Comparison of ENCODE assay signal across 2 cellular contexts in the genomic region with DNA sequence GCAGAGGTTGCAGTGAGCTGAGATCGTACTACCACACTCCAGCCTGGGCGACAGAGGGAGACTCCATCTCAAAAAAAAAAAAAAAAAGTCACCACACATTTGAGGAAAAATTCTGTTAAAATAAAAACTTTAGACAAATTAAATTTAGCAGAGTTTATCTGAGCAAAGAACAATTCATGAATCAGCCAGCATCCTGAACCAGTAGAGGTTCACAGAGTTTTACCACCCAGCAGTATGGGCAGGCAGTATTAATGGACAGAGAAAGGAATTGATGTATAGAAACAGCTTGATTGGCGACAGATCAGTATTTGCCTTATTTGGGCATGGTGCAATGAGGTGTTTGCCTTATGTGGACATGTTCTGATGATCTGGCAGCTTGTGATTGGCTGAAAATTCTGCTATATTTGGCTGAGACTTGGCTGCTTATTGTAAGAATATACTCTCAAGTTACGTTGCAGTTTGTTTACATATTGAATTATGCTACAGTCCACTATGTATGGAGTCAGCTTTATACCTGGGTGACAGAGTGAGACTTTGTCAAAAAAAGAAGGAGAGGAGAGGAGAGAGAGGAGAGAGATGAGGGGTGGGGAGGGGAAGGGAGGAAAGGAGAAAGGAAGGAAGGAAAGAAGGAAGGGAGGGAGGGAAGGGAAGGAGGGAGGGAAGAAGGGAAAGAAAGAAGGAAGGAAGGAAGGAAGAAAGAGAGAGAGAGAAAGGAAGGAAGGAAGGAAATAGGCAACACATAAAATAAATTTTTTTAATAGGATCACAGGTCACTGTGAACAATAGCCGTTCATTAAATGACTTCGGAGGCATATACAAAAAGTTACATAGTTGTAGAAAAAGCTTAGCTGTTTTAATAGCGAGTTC.
TF ChIP-seq lines count a peak whose summit lies in the region.

No MANE protein-coding gene starts in this region.

TF ChIP-seq in A549, 52 proteins besides CTCF, POLR2A, EP300 and RAD21:
- TF ChIP-seq RARB (CRISPR knock-in tag; IDR thresholded peaks at IDR 0.05) = no peak
- TF ChIP-seq CHD2 (IDR thresholded peaks at IDR 0.05; ENCODE audit: low read length, partially characterized antibody) = no peak
- TF ChIP-seq ESRRA (IDR thresholded peaks at IDR 0.05; ENCODE audit: borderline replicate concordance, low read length) = no peak
- TF ChIP-seq, protein P1, sequence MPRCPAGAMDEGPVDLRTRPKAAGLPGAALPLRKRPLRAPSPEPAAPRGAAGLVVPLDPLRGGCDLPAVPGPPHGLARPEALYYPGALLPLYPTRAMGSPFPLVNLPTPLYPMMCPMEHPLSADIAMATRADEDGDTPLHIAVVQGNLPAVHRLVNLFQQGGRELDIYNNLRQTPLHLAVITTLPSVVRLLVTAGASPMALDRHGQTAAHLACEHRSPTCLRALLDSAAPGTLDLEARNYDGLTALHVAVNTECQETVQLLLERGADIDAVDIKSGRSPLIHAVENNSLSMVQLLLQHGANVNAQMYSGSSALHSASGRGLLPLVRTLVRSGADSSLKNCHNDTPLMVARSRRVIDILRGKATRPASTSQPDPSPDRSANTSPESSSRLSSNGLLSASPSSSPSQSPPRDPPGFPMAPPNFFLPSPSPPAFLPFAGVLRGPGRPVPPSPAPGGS (IDR thresholded peaks at IDR 0.05) = no peak
- TF ChIP-seq FOSL2 (IDR thresholded peaks at IDR 0.05) = no peak
- TF ChIP-seq FOSL2 (CRISPR knock-in tag; IDR thresholded peaks at IDR 0.05) = 0 out of 2 replicates have a peak, but pooled peaks have one; percentile 2
- no peak for TF ChIP-seq JUN (IDR thresholded peaks at IDR 0.05)
- 0 out of 4 replicates have a peak, but pooled peaks of 1 of the 2 experiments have one; percentile 12 for TF ChIP-seq CEBPB (IDR thresholded peaks at IDR 0.05)
- peak; percentile 10; the same call in 1 of the 2 replicates for TF ChIP-seq HOXA7 (CRISPR knock-in tag; IDR thresholded peaks at IDR 0.05)
- peak; percentile 22; the same call in 1 of the 2 replicates for TF ChIP-seq FOSB (CRISPR knock-in tag; IDR thresholded peaks at IDR 0.05)
- no peak for TF ChIP-seq ZC3H11A (IDR thresholded peaks at IDR 0.05)
- peak; percentile 97 for TF ChIP-seq ZFP36 (IDR thresholded peaks at IDR 0.05; ENCODE audit: borderline replicate concordance, partially characterized antibody)
- TF ChIP-seq HMGXB4 (CRISPR knock-in tag; IDR thresholded peaks at IDR 0.05; ENCODE audit: borderline replicate concordance) = 0 out of 2 replicates have a peak, but pooled peaks have one; percentile 10
- peak; percentile 35 for TF ChIP-seq MAFK (IDR thresholded peaks at IDR 0.05; ENCODE audit: partially characterized antibody)

TF ChIP-seq in HCT116, 20 proteins besides CTCF, POLR2A, EP300 and RAD21:
- TF ChIP-seq SRF (IDR thresholded peaks at IDR 0.05; ENCODE audit: low read depth) (peak; percentile 99), TCF7L2 (IDR thresholded peaks at IDR 0.05; ENCODE audit: borderline replicate concordance, extremely low read depth, insufficient read depth, insufficient read length) (no peak), ZFX (IDR thresholded peaks at IDR 0.05) (no peak), SP1 (IDR thresholded peaks at IDR 0.05; ENCODE audit: low read depth) (no peak), ZNF274 (IDR thresholded peaks at IDR 0.05; ENCODE audit: low read depth, low read length) (no peak), CBX3 (IDR thresholded peaks at IDR 0.05; ENCODE audit: low read depth) (0 out of 2 replicates have a peak, but pooled peaks have one; percentile 2), JUND (IDR thresholded peaks at IDR 0.05) (0 out of 2 replicates have a peak, but pooled peaks have one; percentile 10), ELF1 (IDR thresholded peaks at IDR 0.05; ENCODE audit: borderline replicate concordance, low read depth) (no peak), FOSL1 (IDR thresholded peaks at IDR 0.05; ENCODE audit: low read depth) (no peak)
- TF ChIP-seq, protein P2, sequence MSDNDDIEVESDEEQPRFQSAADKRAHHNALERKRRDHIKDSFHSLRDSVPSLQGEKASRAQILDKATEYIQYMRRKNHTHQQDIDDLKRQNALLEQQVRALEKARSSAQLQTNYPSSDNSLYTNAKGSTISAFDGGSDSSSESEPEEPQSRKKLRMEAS (IDR thresholded peaks at IDR 0.05) = no peak
- TF ChIP-seq, protein P3, sequence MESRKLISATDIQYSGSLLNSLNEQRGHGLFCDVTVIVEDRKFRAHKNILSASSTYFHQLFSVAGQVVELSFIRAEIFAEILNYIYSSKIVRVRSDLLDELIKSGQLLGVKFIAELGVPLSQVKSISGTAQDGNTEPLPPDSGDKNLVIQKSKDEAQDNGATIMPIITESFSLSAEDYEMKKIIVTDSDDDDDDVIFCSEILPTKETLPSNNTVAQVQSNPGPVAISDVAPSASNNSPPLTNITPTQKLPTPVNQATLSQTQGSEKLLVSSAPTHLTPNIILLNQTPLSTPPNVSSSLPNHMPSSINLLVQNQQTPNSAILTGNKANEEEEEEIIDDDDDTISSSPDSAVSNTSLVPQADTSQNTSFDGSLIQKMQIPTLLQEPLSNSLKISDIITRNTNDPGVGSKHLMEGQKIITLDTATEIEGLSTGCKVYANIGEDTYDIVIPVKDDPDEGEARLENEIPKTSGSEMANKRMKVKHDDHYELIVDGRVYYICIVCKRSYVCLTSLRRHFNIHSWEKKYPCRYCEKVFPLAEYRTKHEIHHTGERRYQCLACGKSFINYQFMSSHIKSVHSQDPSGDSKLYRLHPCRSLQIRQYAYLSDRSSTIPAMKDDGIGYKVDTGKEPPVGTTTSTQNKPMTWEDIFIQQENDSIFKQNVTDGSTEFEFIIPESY (IDR thresholded peaks at IDR 0.05; ENCODE audit: extremely low read depth, insufficient replicate concordance, low read length) = no peak
